Comparison of ENCODE assay signal across 1 cellular context in genomic region chr2:96541326-96541725, GRCh38.
TF ChIP-seq lines count a peak whose summit lies in the region.

No MANE protein-coding gene starts in this region.

TF ChIP-seq in IMR-90, 13 proteins besides CTCF, POLR2A, EP300 and RAD21 (continued from another document):
- TF ChIP-seq ELK1 (IDR thresholded peaks at IDR 0.05; ENCODE audit: borderline replicate concordance, low read depth, low read length) (no peak), CHD1 (IDR thresholded peaks at IDR 0.05; ENCODE audit: low read depth, low read length) (no peak), CEBPB (IDR thresholded peaks at IDR 0.05; ENCODE audit: low read depth, low read length) (no peak), NFE2L2 (IDR thresholded peaks at IDR 0.05; ENCODE audit: low read depth, low read length) (no peak), RFX5 (IDR thresholded peaks at IDR 0.05; ENCODE audit: low read depth, low read length) (no peak)
